Comparison of ENCODE assay signal across 31 cellular contexts in genomic region chr13:111881700-111882099, GRCh38.
"Had no signal": no experiment of that assay in that cellular context is flagged by ENCODE, and none has a peak within 500 bp of the region (broad histone marks: within the 10 kb centered on the region; RNA-seq: fewer than 3 reads in every experiment).

No MANE protein-coding gene starts in this region.

- H3K36me3 Mint-ChIP-seq: activated CD4-positive, alpha-beta memory T cell treated with anti-CD3 and anti-CD28 coated beads for 36 hours; activated CD8-positive, alpha-beta memory T cell treated with anti-CD3 and anti-CD28 coated beads, Interleukin-2, amount 10 ng/mL, durations not matched to agents 7 days and 5 days; activated naive CD8-positive, alpha-beta T cell treated with anti-CD3 and anti-CD28 coated beads for 36 hours had no signal

- H3K27me3 Mint-ChIP-seq: activated CD4-positive, alpha-beta memory T cell treated with anti-CD3 and anti-CD28 coated beads for 36 hours; activated CD8-positive, alpha-beta memory T cell treated with anti-CD3 and anti-CD28 coated beads, Interleukin-2, amount 10 ng/mL, durations not matched to agents 7 days and 5 days had no signal

- ATAC-seq: activated CD8-positive, alpha-beta memory T cell treated with anti-CD3 and anti-CD28 coated beads, Interleukin-2, amount 10 ng/mL, durations not matched to agents 7 days and 5 days; activated T-cell treated with anti-CD3 and anti-CD28 coated beads, Interleukin-2, amount 50 U/mL, for 72 hours; activated T-helper 17 cell treated with anti-CD3 and anti-CD28 coated beads, Interleukin-2, amount 50 U/mL, for 72 hours; Panc1 had no signal

- H3K4me1 ChIP-seq: SJSA1 had no signal

- H3K4me3 ChIP-seq: SJSA1 had no signal

- H3K4me1 Mint-ChIP-seq: activated B cell treated with CpG ODN at 0.5 μM for 24 hours; activated CD8-positive, alpha-beta memory T cell treated with anti-CD3 and anti-CD28 coated beads, Interleukin-2, amount 10 ng/mL, durations not matched to agents 7 days and 5 days; activated naive CD8-positive, alpha-beta T cell treated with anti-CD3 and anti-CD28 coated beads for 36 hours; activated T-helper 17 cell treated with anti-CD3 and anti-CD28 coated beads, Interleukin-2, amount 50 U/mL, for 72 hours had no signal

- H3K27ac ChIP-seq: brain microvascular endothelial cell, SJSA1 had no signal

- H3K27ac Mint-ChIP-seq: activated B cell treated with CpG ODN at 0.5 μM for 24 hours; activated CD4-positive, alpha-beta memory T cell treated with anti-CD3 and anti-CD28 coated beads for 36 hours; activated CD8-positive, alpha-beta memory T cell treated with anti-CD3 and anti-CD28 coated beads, Interleukin-2, amount 10 ng/mL, durations not matched to agents 7 days and 5 days; activated naive CD8-positive, alpha-beta T cell treated with anti-CD3 and anti-CD28 coated beads for 36 hours; activated T-cell treated with anti-CD3 and anti-CD28 coated beads, Interleukin-2, amount 50 U/mL, for 72 hours; activated T-helper 17 cell treated with anti-CD3 and anti-CD28 coated beads, Interleukin-2, amount 50 U/mL, for 72 hours; T-helper 1 cell treated with Interleukin-12 subunit alpha and Interleukin-12 subunit beta and Interleukin-4 antibody, amounts not matched to agents 30 μg/mL and 1 μg/mL, for 36 hours; T-helper 2 cell treated with Interferon-gamma antibody and Interleukin-4, amounts not matched to agents 5 μg/mL and 100 μg/mL, for 36 hours had no signal

- DNase-seq: activated B cell treated with CpG ODN at 0.5 μM for 24 hours; activated CD4-positive, alpha-beta memory T cell treated with anti-CD3 and anti-CD28 coated beads for 36 hours; activated CD4-positive, alpha-beta T cell treated with anti-CD3 and anti-CD28 coated beads for 4 hours; activated CD4-positive, alpha-beta T cell treated with anti-CD3 and anti-CD28 coated beads, Interleukin-2, amount 50 U/mL, for 1 hour; activated CD4-positive, CD25-positive, alpha-beta regulatory T cell treated with anti-CD3 and anti-CD28 coated beads, Interleukin-2, amount 50 U/mL, for 72 hours; activated effector memory CD4-positive, alpha-beta T cell treated with anti-CD3 and anti-CD28 coated beads, Interleukin-2, amount 50 U/mL, for 16 hours; activated naive CD4-positive, alpha-beta T cell; activated naive CD4-positive, alpha-beta T cell treated with anti-CD3 and anti-CD28 coated beads, Interleukin-2, amount 50 U/mL, for 16 hours; activated naive CD8-positive, alpha-beta T cell treated with anti-CD3 and anti-CD28 coated beads for 36 hours; activated T-cell treated with anti-CD3 and anti-CD28 coated beads, Interleukin-2, amount 50 U/mL, for 1 hour; activated T-cell treated with anti-CD3 and anti-CD28 coated beads, Interleukin-2, amount 50 U/mL, for 72 hours; amniotic stem cell; brain microvascular endothelial cell; central memory CD4-positive, alpha-beta T cell; Karpas-422; KBM-7; NCI-H1048; NCI-H1436 treated with DMSO at 0.1 percent for 48 hours; NCI-H1694 treated with DMSO at 0.1 percent for 48 hours; NCI-H2029; NCI-H345; NCI-H524 treated with DMSO at 0.1 percent for 48 hours; RPMI8226; SHP77 treated with DMSO at 0.1 percent for 48 hours; SK-N-SH had no signal

- H3K4me3 Mint-ChIP-seq: activated B cell treated with CpG ODN at 0.5 μM for 24 hours; activated CD4-positive, alpha-beta memory T cell treated with anti-CD3 and anti-CD28 coated beads for 36 hours; activated CD8-positive, alpha-beta memory T cell treated with anti-CD3 and anti-CD28 coated beads, Interleukin-2, amount 10 ng/mL, durations not matched to agents 7 days and 5 days; activated naive CD8-positive, alpha-beta T cell treated with anti-CD3 and anti-CD28 coated beads for 36 hours; activated T-cell treated with anti-CD3 and anti-CD28 coated beads, Interleukin-2, amount 50 U/mL, for 72 hours; activated T-helper 17 cell treated with anti-CD3 and anti-CD28 coated beads, Interleukin-2, amount 50 U/mL, for 72 hours; T-helper 1 cell treated with Interleukin-12 subunit alpha and Interleukin-12 subunit beta and Interleukin-4 antibody, amounts not matched to agents 30 μg/mL and 1 μg/mL, for 36 hours; T-helper 2 cell treated with Interferon-gamma antibody and Interleukin-4, amounts not matched to agents 5 μg/mL and 100 μg/mL, for 36 hours had no signal

- H3K36me3 ChIP-seq: brain microvascular endothelial cell, SJSA1 had no signal

- H3K9me3 Mint-ChIP-seq: activated CD4-positive, alpha-beta memory T cell treated with anti-CD3 and anti-CD28 coated beads for 36 hours; activated T-helper 17 cell treated with anti-CD3 and anti-CD28 coated beads, Interleukin-2, amount 50 U/mL, for 72 hours; T-helper 2 cell treated with Interferon-gamma antibody and Interleukin-4, amounts not matched to agents 5 μg/mL and 100 μg/mL, for 36 hours had no signal

- H3K27me3 ChIP-seq: brain microvascular endothelial cell had no signal

- H3K9me3 ChIP-seq: SJSA1, SK-N-SH had no signal
